ENCODE assay signal across 1 cellular context in the genomic region with DNA sequence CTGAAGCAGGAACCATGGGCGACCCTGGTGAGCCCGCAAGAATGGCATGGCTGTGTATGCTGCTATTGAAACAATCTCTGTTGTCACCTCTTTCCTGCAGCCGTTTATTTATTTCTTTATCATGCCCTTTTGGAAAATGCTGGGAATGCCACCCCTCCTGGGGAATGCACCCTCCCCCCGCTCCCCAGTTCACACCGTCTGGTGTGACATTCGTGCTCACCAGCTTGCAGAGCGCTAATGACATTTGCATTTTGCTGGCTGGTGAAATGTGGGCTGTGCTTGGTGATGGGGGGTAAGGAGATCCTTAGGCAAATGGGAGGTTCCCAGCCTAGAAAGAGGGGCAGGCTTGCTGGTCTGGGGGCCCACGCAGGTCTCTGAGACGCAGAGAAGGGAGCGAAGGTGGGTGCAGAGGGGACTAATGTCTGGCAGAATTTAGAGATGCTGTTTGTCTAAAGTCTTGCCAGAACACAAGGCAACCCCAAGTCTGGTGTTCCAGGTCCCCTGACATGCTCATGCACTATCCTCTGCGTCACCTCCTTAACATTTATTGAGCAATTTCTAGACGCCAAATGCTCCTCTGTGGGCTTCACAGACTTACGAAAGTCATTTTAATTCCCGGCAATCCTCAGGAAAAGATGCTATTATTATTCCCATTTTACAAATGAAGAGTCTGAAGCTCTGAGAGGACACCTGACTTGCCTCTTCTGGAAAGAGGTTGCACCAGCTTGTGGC.
A peak's percentile ranks its signal among the peaks of the same experiment; 100 is the strongest.
TF ChIP-seq lines count a peak whose summit lies in the region.

No MANE protein-coding gene starts in this region.

TF ChIP-seq in HEK293, 187 proteins besides CTCF, POLR2A, EP300 and RAD21:
- TF ChIP-seq, protein P1, sequence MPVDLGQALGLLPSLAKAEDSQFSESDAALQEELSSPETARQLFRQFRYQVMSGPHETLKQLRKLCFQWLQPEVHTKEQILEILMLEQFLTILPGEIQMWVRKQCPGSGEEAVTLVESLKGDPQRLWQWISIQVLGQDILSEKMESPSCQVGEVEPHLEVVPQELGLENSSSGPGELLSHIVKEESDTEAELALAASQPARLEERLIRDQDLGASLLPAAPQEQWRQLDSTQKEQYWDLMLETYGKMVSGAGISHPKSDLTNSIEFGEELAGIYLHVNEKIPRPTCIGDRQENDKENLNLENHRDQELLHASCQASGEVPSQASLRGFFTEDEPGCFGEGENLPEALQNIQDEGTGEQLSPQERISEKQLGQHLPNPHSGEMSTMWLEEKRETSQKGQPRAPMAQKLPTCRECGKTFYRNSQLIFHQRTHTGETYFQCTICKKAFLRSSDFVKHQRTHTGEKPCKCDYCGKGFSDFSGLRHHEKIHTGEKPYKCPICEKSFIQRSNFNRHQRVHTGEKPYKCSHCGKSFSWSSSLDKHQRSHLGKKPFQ (tag by site-specific recombination; IDR thresholded peaks at IDR 0.05), result peak; percentile 80
- TF ChIP-seq, protein P2, sequence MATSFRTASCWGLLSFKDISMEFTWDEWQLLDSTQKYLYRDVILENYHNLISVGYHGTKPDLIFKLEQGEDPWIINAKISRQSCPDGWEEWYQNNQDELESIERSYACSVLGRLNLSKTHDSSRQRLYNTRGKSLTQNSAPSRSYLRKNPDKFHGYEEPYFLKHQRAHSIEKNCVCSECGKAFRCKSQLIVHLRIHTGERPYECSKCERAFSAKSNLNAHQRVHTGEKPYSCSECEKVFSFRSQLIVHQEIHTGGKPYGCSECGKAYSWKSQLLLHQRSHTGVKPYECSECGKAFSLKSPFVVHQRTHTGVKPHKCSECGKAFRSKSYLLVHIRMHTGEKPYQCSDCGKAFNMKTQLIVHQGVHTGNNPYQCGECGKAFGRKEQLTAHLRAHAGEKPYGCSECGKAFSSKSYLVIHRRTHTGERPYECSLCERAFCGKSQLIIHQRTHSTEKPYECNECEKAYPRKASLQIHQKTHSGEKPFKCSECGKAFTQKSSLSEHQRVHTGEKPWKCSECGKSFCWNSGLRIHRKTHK (tag by site-specific recombination; IDR thresholded peaks at IDR 0.05), result no peak
